In the genomic region with DNA sequence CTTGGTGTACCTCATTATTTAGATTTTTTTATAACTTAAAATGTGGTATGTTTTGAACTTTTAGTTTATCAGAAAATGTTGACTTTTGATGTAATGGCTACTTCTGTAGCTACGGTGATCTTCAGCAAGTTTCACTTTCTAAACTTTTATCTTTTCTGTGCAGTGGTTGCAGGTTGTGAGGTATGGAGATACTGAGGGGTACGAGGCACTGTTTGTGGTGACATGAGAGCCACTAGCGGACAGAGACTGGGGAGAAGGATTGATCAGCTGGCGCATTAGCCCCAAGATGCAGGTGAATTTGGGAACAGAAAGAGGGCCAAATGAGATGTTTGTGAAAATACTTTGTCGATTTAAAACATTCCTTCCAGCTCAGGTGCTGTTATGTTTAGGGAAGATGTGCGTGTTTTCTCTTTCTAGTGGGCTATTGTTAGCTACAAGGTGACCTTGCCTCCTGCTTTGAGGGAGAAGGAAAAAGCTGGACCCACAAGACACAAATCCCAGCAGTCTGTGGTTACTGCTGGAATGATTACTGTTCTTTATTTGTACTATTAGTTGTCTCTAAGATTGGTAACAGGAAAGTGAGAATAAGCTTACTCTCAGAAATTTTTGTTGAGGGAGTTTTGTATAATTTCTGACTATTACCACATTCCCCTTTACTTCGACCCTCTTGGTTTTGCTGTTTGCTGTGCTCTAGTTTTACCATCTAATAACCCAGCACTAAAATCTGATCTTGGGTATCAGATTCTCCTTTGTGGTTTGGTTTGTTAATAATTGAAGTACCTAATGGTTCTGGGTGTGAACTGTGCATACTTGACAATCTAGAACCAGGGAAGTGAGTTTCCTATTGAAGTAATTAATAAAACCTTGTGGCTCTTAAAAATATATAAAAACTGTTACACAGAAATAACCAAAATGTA, we compare ENCODE assay signal across 8 cellular contexts.
DNase-seq lines count a peak whose midpoint lies in the region; ATAC-seq and TF ChIP-seq lines count a peak whose summit lies in the region.

No MANE protein-coding gene starts in this region.

- H3K23ac ChIP-seq in mesenchymal stem cell (ENCODE audit: low read length in 2 of 2), result no peak overlapping the region

- H3K18ac ChIP-seq in mesenchymal stem cell (ENCODE audit: low read depth in 1 of 2, low read length in 2 of 2), result peak overlapping the region; percentile 66 to 85

- H3K27me3 ChIP-seq in Peyer's patch (no peaks in the 10 kb centered on the region), mesenchymal stem cell (ENCODE audit: control insufficient read depth in 1 of 2, insufficient read depth in 1 of 2, low read length in 2 of 2) (no peaks in the 10 kb centered on the region), heart right ventricle (no peaks in the 10 kb centered on the region)

- peak overlapping the region in 1 of 2 experiments; percentile 80 for H3K14ac ChIP-seq in mesenchymal stem cell (ENCODE audit: low read length in 2 of 2)

- POLR2A ChIA-PET in GM10248 (lab: Yijun Ruan, JAX), result interaction anchor here (1.0 kb wide), 1 partner anchor 55 kb away, joined by 4 read pairs; no protein-coding TSS in a partner anchor

- H2BK12ac ChIP-seq in mesenchymal stem cell (ENCODE audit: low read length in 2 of 2), result peak overlapping the region; percentile 91 to 92

- CTCF ChIA-PET in GM10248 (lab: Yijun Ruan, JAX), result interaction anchor here (0.8 to 3.2 kb wide), 16 partner anchors 14 to 120 kb away, joined by 3 to 8 read pairs (median 3); partner anchors contain the start of gene FBXO34

- H2BK5ac ChIP-seq in mesenchymal stem cell (ENCODE audit: low read depth, low read length, poor library complexity, severe bottlenecking), result no peak overlapping the region

- TF ChIP-seq POLR2A in Peyer's patch (IDR thresholded peaks at IDR 0.05), result no peak

- WGBS in mesenchymal stem cell, result 88% methylated on average over 6 of the region's 7 CpGs
- WGBS in heart right ventricle, 2 donors, result 70 to 71% methylated on average over 7 of the region's 7 CpGs

- peak overlapping the region; percentile 85 for H4K91ac ChIP-seq in mesenchymal stem cell (ENCODE audit: low read length)

- DNase-seq in GM10248 (ENCODE audit: extremely low spot score) (no peak), Peyer's patch (no peak), mesenchymal stem cell (peak; percentile 55), Kasumi-1 (lab: John Stamatoyannopoulos, UW) (no peak), foreskin melanocyte (no peak), heart right ventricle (no peak)

- peak overlapping the region; percentile 67 for H2BK15ac ChIP-seq in mesenchymal stem cell (ENCODE audit: low read depth, poor library complexity, severe bottlenecking)

- H3K4ac ChIP-seq in mesenchymal stem cell (ENCODE audit: low read depth in 1 of 2, low read length in 2 of 2), result peak overlapping the region in 1 of 2 experiments; percentile 92

- H3K27ac ChIP-seq in Peyer's patch (peak overlapping the region; percentile 61 to 81 (median 67)), mesenchymal stem cell (ENCODE audit: low read length, poor library complexity, severe bottlenecking) (peak overlapping the region; percentile 58), heart right ventricle (peak overlapping the region in 3 of 10 donors; percentile 13 to 68 (median 20))

- ATAC-seq in GM21529 (IDR thresholded peaks at IDR 0.05; ENCODE audit: unreplicated experiment) (peak; percentile 56), SK-N-SH treated with all-trans-retinoic acid at 6 μM for 48 hours (no peak), heart right ventricle (no peak)

- H3K79me1 ChIP-seq in mesenchymal stem cell (replicated peaks; ENCODE audit: low read length, poor library complexity, severe bottlenecking), result peaks cover 18% of the 10 kb centered on the region

- peak overlapping the region; percentile 91 for H2AK5ac ChIP-seq in mesenchymal stem cell (ENCODE audit: low read length, severe bottlenecking)

- H3K9me3 ChIP-seq in Peyer's patch (no peaks in the 10 kb centered on the region), mesenchymal stem cell (ENCODE audit: control insufficient read depth, low read length) (no peaks in the 10 kb centered on the region), heart right ventricle (no peaks in the 10 kb centered on the region)

- intact Hi-C loops in heart right ventricle (cut with DNase I), result no loop called here

- peaks cover 0 to 43% (median 10%) of the 10 kb centered on the region in 4 donors for H3K4me1 ChIP-seq in Peyer's patch
- peaks cover 8% of the 10 kb centered on the region for H3K4me1 ChIP-seq in mesenchymal stem cell (ENCODE audit: control insufficient read depth, insufficient read depth, low read depth, low read length)
- peaks cover 4 to 72% (median 56%) of the 10 kb centered on the region in 9 donors for H3K4me1 ChIP-seq in heart right ventricle

- H3K9ac ChIP-seq in mesenchymal stem cell (ENCODE audit: low read length), result no peak overlapping the region

- TF ChIP-seq CTCF in GM10248 (IDR thresholded peaks at IDR 0.05; ENCODE audit: control extremely low read depth, extremely low read depth, low read depth, missing control alignments) (peak; percentile 5), Peyer's patch (IDR thresholded peaks at IDR 0.05) (no peak), heart right ventricle (IDR thresholded peaks at IDR 0.05) (no peak)

- H2AFZ ChIP-seq in mesenchymal stem cell (ENCODE audit: low read depth, low read length), result no peak overlapping the region

- no peak overlapping the region for H2BK120ac ChIP-seq in mesenchymal stem cell (ENCODE audit: low read depth, low read length)

- no peaks in the 10 kb centered on the region for H3K36me3 ChIP-seq in Peyer's patch
- H3K36me3 ChIP-seq in mesenchymal stem cell (ENCODE audit: control insufficient read depth in 1 of 2, insufficient read depth in 2 of 2, low read depth in 1 of 2, low read length in 2 of 2), result no peaks in the 10 kb centered on the region
- no peaks in the 10 kb centered on the region for H3K36me3 ChIP-seq in heart right ventricle

- H4K8ac ChIP-seq in mesenchymal stem cell (ENCODE audit: low read length), result no peak overlapping the region

- H3K4me2 ChIP-seq in mesenchymal stem cell (ENCODE audit: low read length, poor library complexity, severe bottlenecking), result peak overlapping the region; percentile 68

- H3K4me3 ChIP-seq in Peyer's patch (peak overlapping the region in 2 of 4 donors; percentile 11 to 21), mesenchymal stem cell (ENCODE audit: insufficient read depth in 1 of 2, low read depth in 1 of 2, low read length in 2 of 2) (no peak overlapping the region), heart right ventricle (peak overlapping the region in 1 of 10 donors; percentile 8)

TF ChIP-seq in SK-N-SH treated with all-trans-retinoic acid at 6 μM for 48 hours, 23 proteins besides CTCF, POLR2A, EP300 and RAD21:
- TF ChIP-seq GLIS3 (CRISPR knock-in tag; IDR thresholded peaks at IDR 0.05) (no peak), CSDC2 (CRISPR knock-in tag; IDR thresholded peaks at IDR 0.05) (no peak), POU6F1 (CRISPR knock-in tag; IDR thresholded peaks at IDR 0.05; ENCODE audit: borderline replicate concordance, low read depth) (no peak)
- TF ChIP-seq, protein P1, sequence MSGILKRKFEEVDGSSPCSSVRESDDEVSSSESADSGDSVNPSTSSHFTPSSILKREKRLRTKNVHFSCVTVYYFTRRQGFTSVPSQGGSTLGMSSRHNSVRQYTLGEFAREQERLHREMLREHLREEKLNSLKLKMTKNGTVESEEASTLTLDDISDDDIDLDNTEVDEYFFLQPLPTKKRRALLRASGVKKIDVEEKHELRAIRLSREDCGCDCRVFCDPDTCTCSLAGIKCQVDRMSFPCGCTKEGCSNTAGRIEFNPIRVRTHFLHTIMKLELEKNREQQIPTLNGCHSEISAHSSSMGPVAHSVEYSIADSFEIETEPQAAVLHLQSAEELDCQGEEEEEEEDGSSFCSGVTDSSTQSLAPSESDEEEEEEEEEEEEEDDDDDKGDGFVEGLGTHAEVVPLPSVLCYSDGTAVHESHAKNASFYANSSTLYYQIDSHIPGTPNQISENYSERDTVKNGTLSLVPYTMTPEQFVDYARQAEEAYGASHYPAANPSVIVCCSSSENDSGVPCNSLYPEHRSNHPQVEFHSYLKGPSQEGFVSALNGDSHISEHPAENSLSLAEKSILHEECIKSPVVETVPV (CRISPR knock-in tag; IDR thresholded peaks at IDR 0.05), result no peak
TF ChIP-seq in SK-N-SH treated with all-trans-retinoic acid at 6 μM for 48 hours: peak in this region for 0.
